In genomic region chr15:28900041-28900891, GRCh38 we compare ENCODE assay signal across 28 cellular contexts. TPM values are rescaled to one million over a fixed set of nuclear protein-coding genes. Genes with fewer than 3 reads are reported as not detected.
DNase-seq lines count a peak whose midpoint lies in the region; ATAC-seq, FAIRE-seq and TF ChIP-seq lines count a peak whose summit lies in the region.
"Had no signal": no experiment of that assay in that cellular context is flagged by ENCODE, and none has a peak within 500 bp of the region (broad histone marks: within the 10 kb centered on the region; RNA-seq: fewer than 3 reads in every experiment).

No MANE protein-coding gene starts in this region.

- no peak overlapping the region for H3K27ac ChIP-seq in CD4-positive, CD25-positive, alpha-beta regulatory T cell (ENCODE audit: insufficient read depth, low read length, poor library complexity, severe bottlenecking)
- H3K27ac ChIP-seq in H1 (ENCODE audit: low read depth, low read length), result no peak overlapping the region
- H3K27ac ChIP-seq: C4-2B, coronary artery, heart right ventricle, KMS-11, Peyer's patch had no signal

- no peak for FAIRE-seq in H1 (lab: Jason Lieb, UNC)
- FAIRE-seq: GM12878 had no signal

- TF ChIP-seq POLR2A in H1 (IDR thresholded peaks at IDR 0.05; ENCODE audit: control extremely low read depth in 1 of 2, low read depth in 2 of 2, low read length in 2 of 2), result no peak

- 0 out of 2 replicates have a peak overlapping the region, but pooled peaks have one; percentile 72 for H2BK15ac ChIP-seq in H1 (ENCODE audit: low read length)

- H3K79me1 ChIP-seq in H1 (ENCODE audit: low read depth, low read length), result peaks cover 5% of the 10 kb centered on the region; the same call in 1 of the 2 replicates

- intact Hi-C loops in mucosa of descending colon (cut with DNase I, micrococcal nuclease), result no loop called here

- H2BK12ac ChIP-seq in H1 (ENCODE audit: low read depth, low read length), result peak overlapping the region; percentile 50; the same call in 1 of the 2 replicates

- H3K4ac ChIP-seq in H1 (replicated peaks; ENCODE audit: insufficient read length, low read depth, low read length), result no peak overlapping the region

- H2BK120ac ChIP-seq in H1 (replicated peaks; ENCODE audit: low read depth, low read length), result no peak overlapping the region

- H2AK5ac ChIP-seq in H1 (ENCODE audit: low read depth, low read length), result no peak overlapping the region

- WGBS in H1 (ENCODE audit: extremely low coverage in 1 of 2, insufficient coverage in 1 of 2, insufficient read length in 1 of 2, insufficient replicate concordance in 2 of 2, low coverage in 1 of 2, low lambda C conversion rate in 2 of 2, missing lambda C conversion rate in 1 of 2), 2 experiments, result 94% methylated on average over 18 of the region's 18 CpGs; no CpG with 5 or more reads in 1 of the 2 experiments

- H3K9me3 ChIP-seq in CD4-positive, CD25-positive, alpha-beta regulatory T cell (ENCODE audit: control insufficient read depth in 2 of 2, low read length in 2 of 2), result no peaks in the 10 kb centered on the region
- H3K9me3 ChIP-seq in H1 (ENCODE audit: insufficient read depth in 2 of 2, low read depth in 1 of 2, low read length in 1 of 2), result peaks cover 6 to 11% of the 10 kb centered on the region in 2 experiments
- no peaks in the 10 kb centered on the region for H3K9me3 ChIP-seq in mucosa of descending colon
- H3K9me3 ChIP-seq: breast epithelium, heart right ventricle, Peyer's patch had no signal

- TF ChIP-seq CTCF in H1 (IDR thresholded peaks at IDR 0.05; ENCODE audit: control extremely low read depth in 1 of 3, insufficient read depth in 1 of 3, low read depth in 1 of 3, low read length in 3 of 3) (no peak), progenitor cell of endocrine pancreas (IDR thresholded peaks at IDR 0.05; ENCODE audit: unreplicated experiment) (no peak), mucosa of descending colon (IDR thresholded peaks at IDR 0.05) (no peak)

- peak overlapping the region in 1 of 4 donors; percentile 28 for H3K4me3 Mint-ChIP-seq in CD4-positive, CD25-positive, alpha-beta regulatory T cell
- no peak overlapping the region for H3K4me3 Mint-ChIP-seq in progenitor cell of endocrine pancreas (ENCODE audit: low read depth)
- H3K4me3 Mint-ChIP-seq: activated CD4-positive, alpha-beta T cell treated with anti-CD3 and anti-CD28 coated beads, Interleukin-2, amount 10 ng/mL, durations not matched to agents 24 days and 14 days; effector memory CD8-positive, alpha-beta T cell had no signal

- POLR2A ChIA-PET in H1 (lab: Charles Lee; ENCODE audit: partially characterized antibody), result interaction anchor here (0.6 kb wide), 1 partner anchor 64 kb away, joined by 3 read pairs; no protein-coding TSS in a partner anchor

- H4K8ac ChIP-seq in H1 (ENCODE audit: extremely low read depth, insufficient read depth, low read length), result peak overlapping the region; percentile 8; the same call in 1 of the 2 replicates

- H2BK20ac ChIP-seq in H1 (ENCODE audit: low read length), result no peak overlapping the region

- no peak overlapping the region for H4K5ac ChIP-seq in H1 (ENCODE audit: insufficient read length, low read depth, low read length)

- H3K9ac ChIP-seq in H1 (replicated peaks in 1 of 4; ENCODE audit: extremely low read depth in 1 of 4, low read depth in 3 of 4, low read length in 3 of 4), result no peak overlapping the region
- H3K9ac ChIP-seq: KMS-11 had no signal

- H2AFZ ChIP-seq in H1 (ENCODE audit: low read length), result no peak overlapping the region

- no peaks in the 10 kb centered on the region for H3K79me2 ChIP-seq in H1 (ENCODE audit: control insufficient read depth in 1 of 2, insufficient read depth in 2 of 2, low read length in 2 of 2)

- peak overlapping the region in 2 of 3 donors; percentile 2 to 42 for H3K27ac Mint-ChIP-seq in CD4-positive, CD25-positive, alpha-beta regulatory T cell
- peak overlapping the region; percentile 27 for H3K27ac Mint-ChIP-seq in progenitor cell of endocrine pancreas
- H3K27ac Mint-ChIP-seq: activated CD4-positive, alpha-beta T cell treated with anti-CD3 and anti-CD28 coated beads, Interleukin-2, amount 10 ng/mL, durations not matched to agents 24 days and 14 days; effector memory CD8-positive, alpha-beta T cell had no signal

- no peaks in the 10 kb centered on the region for H3K27me3 ChIP-seq in CD4-positive, CD25-positive, alpha-beta regulatory T cell (ENCODE audit: control insufficient read depth, insufficient read depth, low read length)
- H3K27me3 ChIP-seq in H1 (replicated peaks in 1 of 4; ENCODE audit: control insufficient read depth in 3 of 4, extremely low read depth in 1 of 4, insufficient read depth in 3 of 4, low read length in 3 of 4), result no peaks in the 10 kb centered on the region
- H3K27me3 ChIP-seq: breast epithelium, Peyer's patch had no signal

- H3K23me2 ChIP-seq in H1 (ENCODE audit: low read depth, low read length), result no peaks in the 10 kb centered on the region

- no peaks in the 10 kb centered on the region for H4K20me1 ChIP-seq in H1 (replicated peaks in 1 of 2; ENCODE audit: control insufficient read depth in 1 of 2, insufficient read depth in 2 of 2, low read length in 2 of 2)

- in situ Hi-C loops in G401 (cut with HindIII; ENCODE audit: low sequenced_read_pairs), result no loop called here

- DNase-seq in CD4-positive, CD25-positive, alpha-beta regulatory T cell, result no peak
- DNase-seq in G401 (ENCODE audit: low spot score) (peak; percentile 52), H1 (ENCODE audit: low read depth in 1 of 2, low spot score in 2 of 2) (no peak), progenitor cell of endocrine pancreas (ENCODE audit: low spot score, unreplicated experiment) (no peak), LoVo (ENCODE audit: low spot score) (no peak), mucosa of descending colon (no peak), MV-4-11 (lab: John Stamatoyannopoulos, UW) (no peak)
- DNase-seq: activated CD4-positive, alpha-beta T cell treated with anti-CD3 and anti-CD28 coated beads, Interleukin-2, amount 10 ng/mL, durations not matched to agents 24 days and 14 days; amygdala; effector memory CD8-positive, alpha-beta T cell; heart right ventricle; mammary epithelial cell; NCI-H1417 treated with DMSO at 0.1 percent for 48 hours; NCI-H345; SW 1271; T-helper 9 cell; trophoblast cell had no signal

- TF ChIP-seq RAD21 in H1 (IDR thresholded peaks at IDR 0.05 in 1 of 2, conservative IDR thresholded peaks at IDR 0.05 in 1 of 2; ENCODE audit: low read depth in 2 of 2, low read length in 2 of 2), result no peak

- H3K56ac ChIP-seq in H1 (replicated peaks; ENCODE audit: insufficient read length, low read depth, low read length), result no peak overlapping the region

- no peak for TF ChIP-seq EP300 in H1 (IDR thresholded peaks at IDR 0.05; ENCODE audit: borderline replicate concordance in 1 of 2, low read depth in 2 of 2, low read length in 2 of 2)

- H3K36me3 Mint-ChIP-seq in CD4-positive, CD25-positive, alpha-beta regulatory T cell, result no peaks in the 10 kb centered on the region
- H3K36me3 Mint-ChIP-seq in progenitor cell of endocrine pancreas (ENCODE audit: insufficient read depth), result no peaks in the 10 kb centered on the region

- H3K4me3 ChIP-seq in CD4-positive, CD25-positive, alpha-beta regulatory T cell (ENCODE audit: low read depth, low read length), result no peak overlapping the region
- H3K4me3 ChIP-seq in H1 (ENCODE audit: extremely low read depth in 1 of 4, insufficient read depth in 2 of 4, low read depth in 3 of 4, low read length in 4 of 4) (no peak overlapping the region), mucosa of descending colon (no peak overlapping the region)
- H3K4me3 ChIP-seq: breast epithelium, coronary artery, GM12878, heart right ventricle, Peyer's patch had no signal

- CTCF ChIA-PET in H1 (lab: Charles Lee; ENCODE audit: partially characterized antibody), result interaction anchor here (0.7 to 5.5 kb wide), 6 partner anchors 10 to 191 kb away, joined by 3 to 51 read pairs (median 3); no protein-coding TSS in a partner anchor

- no peak for ATAC-seq in CD4-positive, CD25-positive, alpha-beta regulatory T cell (ENCODE audit: low read depth in 2 of 2)
- ATAC-seq in mucosa of descending colon, result no peak
- ATAC-seq: effector memory CD8-positive, alpha-beta T cell; GM12878 had no signal

- H3K14ac ChIP-seq in H1 (ENCODE audit: insufficient read length), result no peak overlapping the region

- peaks cover 0 to 77% (median 15%) of the 10 kb centered on the region in 4 donors for H3K4me1 Mint-ChIP-seq in CD4-positive, CD25-positive, alpha-beta regulatory T cell
- no peaks in the 10 kb centered on the region for H3K4me1 Mint-ChIP-seq in progenitor cell of endocrine pancreas (ENCODE audit: low read depth)
- H3K4me1 Mint-ChIP-seq: activated CD4-positive, alpha-beta T cell treated with anti-CD3 and anti-CD28 coated beads, Interleukin-2, amount 10 ng/mL, durations not matched to agents 24 days and 14 days had no signal

- H3K23ac ChIP-seq in H1 (ENCODE audit: insufficient read length), result no peak overlapping the region

- H3K27me3 Mint-ChIP-seq in CD4-positive, CD25-positive, alpha-beta regulatory T cell, result no peaks in the 10 kb centered on the region
- H3K27me3 Mint-ChIP-seq in progenitor cell of endocrine pancreas, result no peaks in the 10 kb centered on the region
- H3K27me3 Mint-ChIP-seq: effector memory CD8-positive, alpha-beta T cell had no signal

- H4K91ac ChIP-seq in H1 (replicated peaks; ENCODE audit: insufficient read length, low read length), result no peak overlapping the region

- H3K36me3 ChIP-seq in CD4-positive, CD25-positive, alpha-beta regulatory T cell (ENCODE audit: control insufficient read depth, insufficient read depth, low read length), result no peaks in the 10 kb centered on the region
- H3K36me3 ChIP-seq in H1 (ENCODE audit: control insufficient read depth in 2 of 4, insufficient read depth in 4 of 4, low read length in 3 of 4) (no peaks in the 10 kb centered on the region), mucosa of descending colon (ENCODE audit: low read depth) (no peaks in the 10 kb centered on the region)
- H3K36me3 ChIP-seq: breast epithelium, heart right ventricle, Peyer's patch had no signal

- no peak overlapping the region for H2BK5ac ChIP-seq in H1 (ENCODE audit: low read depth, low read length)

- H3K9me3 Mint-ChIP-seq in CD4-positive, CD25-positive, alpha-beta regulatory T cell, result peaks cover 0 to 2% (median 0%) of the 10 kb centered on the region in 7 donors
- H3K9me3 Mint-ChIP-seq in progenitor cell of endocrine pancreas (ENCODE audit: low read depth), result no peaks in the 10 kb centered on the region
- H3K9me3 Mint-ChIP-seq: activated CD4-positive, alpha-beta T cell treated with anti-CD3 and anti-CD28 coated beads, Interleukin-2, amount 10 ng/mL, durations not matched to agents 24 days and 14 days; effector memory CD8-positive, alpha-beta T cell had no signal

- H3K4me1 ChIP-seq in CD4-positive, CD25-positive, alpha-beta regulatory T cell (ENCODE audit: control insufficient read depth, insufficient read depth, low read length, poor library complexity, severe bottlenecking), result no peaks in the 10 kb centered on the region
- H3K4me1 ChIP-seq in H1 (replicated peaks in 1 of 4; ENCODE audit: control insufficient read depth in 3 of 4, insufficient read depth in 4 of 4, low read length in 3 of 4) (peaks cover 0 to 2% (median 0%) of the 10 kb centered on the region in 4 experiments; a peak in 3 of 7 replicates), mucosa of descending colon (ENCODE audit: low read depth) (no peaks in the 10 kb centered on the region)
- H3K4me1 ChIP-seq: breast epithelium, heart right ventricle, Peyer's patch had no signal

- no peak overlapping the region for H3K4me2 ChIP-seq in H1 (ENCODE audit: insufficient read depth in 1 of 2, low read depth in 2 of 2, low read length in 2 of 2)
- H3K4me2 ChIP-seq: KMS-11 had no signal

- H3K18ac ChIP-seq in H1 (ENCODE audit: extremely low read depth, low read length), result no peak overlapping the region

RNA-seq across cellular contexts. Expression of gene APBA2, which starts 14.5 kb away (rescaled TPM):
- total RNA-seq in CD4-positive, CD25-positive, alpha-beta regulatory T cell, result 13.9 TPM
- polyA plus RNA-seq in CD4-positive, CD25-positive, alpha-beta regulatory T cell, result 10 to 100 TPM in 2 of 4 donors, 1 to 10 TPM in 2; 8.6 to 24.2 (median 15.5) TPM
- total RNA-seq in G401 (2014; rRNA removed; shearing (Covaris generic)), result 20.8 and 27.6 TPM in 2 replicates
- 13.9 and 15.5 TPM in 2 replicates for total RNA-seq in H1 (2021; fragmentation: NEBNext Ultra II Directional; extraction: Animal tissue kit (Norgen Biotek cat#: 25700))
- polyA plus RNA-seq in H1 (2011; rRNA removed), result 19.0 and 20.4 TPM in 2 replicates
- 19.3 TPM for polyA plus RNA-seq in H1 (2011; cell fraction: cytosol; rRNA removed)
- polyA plus RNA-seq in H1 (2011; cell fraction: nucleus; rRNA removed), result 38.3 TPM
- 9.5 to 16.7 TPM (median 14.7 TPM) in 4 replicates for polyA plus RNA-seq in H1 (2012, experiment 1 of 2)
- polyA plus RNA-seq in H1 (2012, experiment 2 of 2), result 9.8 TPM
- polyA plus RNA-seq in H1 (2013, experiment 1 of 2), result 8.2 TPM
- 8.5 TPM for polyA plus RNA-seq in H1 (2013, experiment 2 of 2)
- polyA minus RNA-seq in H1 (2011; rRNA and poly(A)+ RNA removed), result 16.0 and 21.3 TPM in 2 replicates
- 10.5 TPM for polyA minus RNA-seq in H1 (2011; cell fraction: cytosol; rRNA and poly(A)+ RNA removed)
- 14.0 TPM for polyA minus RNA-seq in H1 (2011; cell fraction: nucleus; rRNA and poly(A)+ RNA removed)
- 37.1 and 41.0 TPM in 2 replicates for total RNA-seq in progenitor cell of endocrine pancreas
- 1 to 10 TPM in 2 of 3 donors, under 1 TPM in 1; 0.69 to 2.0 (median 1.2) TPM for total RNA-seq in mucosa of descending colon

RNA-seq across cellular contexts. Expression of gene GOLGA6L7, which starts 51.8 kb away (rescaled TPM):
- not detected for total RNA-seq in CD4-positive, CD25-positive, alpha-beta regulatory T cell
- polyA plus RNA-seq in CD4-positive, CD25-positive, alpha-beta regulatory T cell, result not detected
- total RNA-seq in G401 (2014; rRNA removed; shearing (Covaris generic)), result not detected in 2 replicates
- total RNA-seq in H1 (2021; fragmentation: NEBNext Ultra II Directional; extraction: Animal tissue kit (Norgen Biotek cat#: 25700)), result not detected in 2 replicates
- not detected in 2 replicates for polyA plus RNA-seq in H1 (2011; rRNA removed)
- polyA plus RNA-seq in H1 (2011; cell fraction: cytosol; rRNA removed), result not detected
- polyA plus RNA-seq in H1 (2011; cell fraction: nucleus; rRNA removed), result not detected
- 0.17 to 0.22 TPM in 2 of 4 replicates, not detected in the others for polyA plus RNA-seq in H1 (2012, experiment 1 of 2)
- not detected for polyA plus RNA-seq in H1 (2012, experiment 2 of 2)
- not detected for polyA plus RNA-seq in H1 (2013, experiment 1 of 2)
- not detected for polyA plus RNA-seq in H1 (2013, experiment 2 of 2)
- polyA minus RNA-seq in H1 (2011; rRNA and poly(A)+ RNA removed), result not detected in 2 replicates
- polyA minus RNA-seq in H1 (2011; cell fraction: cytosol; rRNA and poly(A)+ RNA removed), result not detected
- polyA minus RNA-seq in H1 (2011; cell fraction: nucleus; rRNA and poly(A)+ RNA removed), result not detected
- total RNA-seq in progenitor cell of endocrine pancreas, result not detected in 2 replicates
- not detected for total RNA-seq in mucosa of descending colon
- total RNA-seq: activated CD4-positive, alpha-beta T cell treated with anti-CD3 and anti-CD28 coated beads, Interleukin-2, amount 10 ng/mL, durations not matched to agents 24 days and 14 days; breast epithelium; Daoy; fibroblast of villous mesenchyme; GM12878; heart right ventricle; mammary epithelial cell; Peyer's patch; pulmonary artery endothelial cell; subcutaneous adipose tissue had no signal
- polyA plus RNA-seq: esophagus, GM12878, heart right ventricle, mammary epithelial cell had no signal
